Comparison of ENCODE assay signal across 7 cellular contexts in genomic region chr1:90893679-90894078, GRCh38.
A peak's percentile ranks its signal among the peaks of the same experiment; 100 is the strongest.
DNase-seq lines count a peak whose midpoint lies in the region; ATAC-seq, FAIRE-seq and TF ChIP-seq lines count a peak whose summit lies in the region.
"Not testable (repeated sequence)": the region's sequence is repeated elsewhere in the genome, so short reads cannot be mapped to it uniquely, and the experiment has no call there.

No MANE protein-coding gene starts in this region.

- intact Hi-C loops in PC-3 (cut with micrococcal nuclease); K562 (cut with micrococcal nuclease); right cardiac atrium (cut with DNase I); posterior vena cava (cut with DNase I): not testable (repeated sequence)

- H3K9me2 ChIP-seq in PC-3 (replicated peaks; ENCODE audit: low read length) = not testable (repeated sequence)

- H3F3A ChIP-seq in PC-3 (ENCODE audit: low read length, unreplicated experiment) = not testable (repeated sequence)

- CTCF ChIA-PET in A549 (lab: Yijun Ruan, JAX); PC-3 (lab: Charles Lee); K562 (lab: Yijun Ruan, JAX; ENCODE audit: low intra/inter-chr PET ratio): not testable (repeated sequence)

- not testable (repeated sequence) for H3K4me2 ChIP-seq in A549; PC-3 (ENCODE audit: low read length); K562 (ENCODE audit: insufficient read depth, low read length)

- not testable (repeated sequence) for H3K4me1 ChIP-seq in A549; PC-3 (ENCODE audit: insufficient read depth, low read length); K562 (replicated peaks in 1 of 2; ENCODE audit: control insufficient read depth in 2 of 2, insufficient read depth in 2 of 2, low read length in 2 of 2); right cardiac atrium (ENCODE audit: control insufficient read depth, insufficient read depth, low read length)

- H3K4me1 Mint-ChIP-seq in stimulated activated naive CD8-positive, alpha-beta T cell treated with anti-CD3 and anti-CD28 coated beads, Interleukin-15, amount 100 ng/mL, for 72 hours = not testable (repeated sequence)

- not testable (repeated sequence) for H2AFZ ChIP-seq in PC-3 (ENCODE audit: low read length); K562 (ENCODE audit: low read depth, low read length)

- not testable (repeated sequence) for H3K9ac ChIP-seq in PC-3 (ENCODE audit: low read length); K562 (ENCODE audit: insufficient read depth in 1 of 2, low read depth in 2 of 2, low read length in 2 of 2)

- H4K20me1 ChIP-seq in PC-3 (ENCODE audit: low read length); K562 (replicated peaks; ENCODE audit: control insufficient read depth, insufficient read depth, low read length): not testable (repeated sequence)

- peaks cover 0 to 24% of the 10 kb centered on the region in 2 donors for H3K9me3 Mint-ChIP-seq in stimulated activated naive CD8-positive, alpha-beta T cell treated with anti-CD3 and anti-CD28 coated beads, Interleukin-15, amount 100 ng/mL, for 72 hours

- TF ChIP-seq CTCF in A549 (IDR thresholded peaks at IDR 0.05); PC-3 (conservative IDR thresholded peaks at IDR 0.05; ENCODE audit: low read depth, low read length); K562 (IDR thresholded peaks at IDR 0.05 in 2 of 3, conservative IDR thresholded peaks at IDR 0.05 in 1 of 3; ENCODE audit: insufficient read depth in 2 of 3, low read depth in 1 of 3, low read length in 3 of 3): not testable (repeated sequence)

- peak overlapping the region in 1 of 2 donors; percentile 29 for H3K4me3 Mint-ChIP-seq in stimulated activated naive CD8-positive, alpha-beta T cell treated with anti-CD3 and anti-CD28 coated beads, Interleukin-15, amount 100 ng/mL, for 72 hours

- H3K36me3 ChIP-seq in PC-3 (ENCODE audit: low read depth, low read length); K562 (ENCODE audit: control insufficient read depth, insufficient read depth, low read length): not testable (repeated sequence)

- TF ChIP-seq RAD21 in A549 (conservative IDR thresholded peaks at IDR 0.05 in 1 of 2, IDR thresholded peaks at IDR 0.05 in 1 of 2); K562 (CRISPR knock-in tag; conservative IDR thresholded peaks at IDR 0.05 in 1 of 2, IDR thresholded peaks at IDR 0.05 in 1 of 2): not testable (repeated sequence)

- H3K9me3 ChIP-seq in A549; PC-3 (ENCODE audit: low read length); K562 (replicated peaks; ENCODE audit: control insufficient read depth, insufficient read depth, low read depth, low read length); right cardiac atrium (ENCODE audit: control insufficient read depth, low read length): not testable (repeated sequence)

- TF ChIP-seq EP300 in A549 (IDR thresholded peaks at IDR 0.05); K562 (IDR thresholded peaks at IDR 0.05; ENCODE audit: low read length): not testable (repeated sequence)

- in situ Hi-C loops in K562 (cut with MboI) = not testable (repeated sequence)

- H3K27ac ChIP-seq in A549; PC-3 (ENCODE audit: low read length); K562 (ENCODE audit: extremely low read depth, low read depth, low read length); right cardiac atrium (ENCODE audit: low read length): not testable (repeated sequence)

- DNase-seq in A549 (ENCODE audit: low read depth in 1 of 2, low spot score in 1 of 2); PC-3; K562 (ENCODE audit: extremely low read depth in 1 of 4, low spot score in 3 of 4); left lobe of liver (ENCODE audit: low spot score); stimulated activated naive CD8-positive, alpha-beta T cell treated with anti-CD3 and anti-CD28 coated beads, Interleukin-15, amount 100 ng/mL, for 72 hours: not testable (repeated sequence)
- DNase-seq in right cardiac atrium (peak in 1 of 3 donors; percentile 35), posterior vena cava (ENCODE audit: low spot score) (peak; percentile 68)

- H3K27ac Mint-ChIP-seq in stimulated activated naive CD8-positive, alpha-beta T cell treated with anti-CD3 and anti-CD28 coated beads, Interleukin-15, amount 100 ng/mL, for 72 hours = peak overlapping the region in 1 of 2 donors; percentile 24

- TF ChIP-seq POLR2A in A549 (IDR thresholded peaks at IDR 0.05; ENCODE audit: low read length); K562 (conservative IDR thresholded peaks at IDR 0.05): not testable (repeated sequence)

- H3K4me3 ChIP-seq in A549; PC-3 (ENCODE audit: low read length); K562; right cardiac atrium (ENCODE audit: low read length): not testable (repeated sequence)

- H3K79me2 ChIP-seq in PC-3 (ENCODE audit: low read length); K562 (ENCODE audit: control insufficient read depth, insufficient read depth, low read length): not testable (repeated sequence)

- not testable (repeated sequence) for BruUV-seq in PC-3 (replicated peaks; lab: Mats Ljungman, UMichigan); K562 (replicated peaks; lab: Mats Ljungman, UMichigan)

- not testable (repeated sequence) for H3K9me1 ChIP-seq in K562 (ENCODE audit: control insufficient read depth, insufficient read depth, low read length)

- not testable (repeated sequence) for H3K27me3 Mint-ChIP-seq in stimulated activated naive CD8-positive, alpha-beta T cell treated with anti-CD3 and anti-CD28 coated beads, Interleukin-15, amount 100 ng/mL, for 72 hours

- not testable (repeated sequence) for FAIRE-seq in A549 (lab: Jason Lieb, UNC); K562 (lab: Jason Lieb, UNC)

- ATAC-seq in A549 = peak; percentile 49 to 97; a peak in 5 of 6 replicates
- 0 out of 2 replicates have a peak, but pooled peaks have one; percentile 15 for ATAC-seq in PC-3
- not testable (repeated sequence) for ATAC-seq in K562
- ATAC-seq in right cardiac atrium = peak; percentile 33 to 42
- peak; percentile 27 for ATAC-seq in left lobe of liver
- ATAC-seq in stimulated activated naive CD8-positive, alpha-beta T cell treated with anti-CD3 and anti-CD28 coated beads, Interleukin-15, amount 100 ng/mL, for 72 hours = peak; percentile 55

- H3K27me3 ChIP-seq in PC-3 (ENCODE audit: low read length); K562 (ENCODE audit: control insufficient read depth in 2 of 2, insufficient read depth in 2 of 2, low read length in 2 of 2); right cardiac atrium (ENCODE audit: control insufficient read depth, insufficient read depth): not testable (repeated sequence)

- POLR2A ChIA-PET in A549 (lab: Yijun Ruan, JAX); PC-3 (lab: Charles Lee; ENCODE audit: unreplicated experiment): not testable (repeated sequence)
- POLR2A ChIA-PET in K562 (lab: Yijun Ruan, JAX) = interaction anchor here (0.7 kb wide), 1 partner anchor 128 kb away, joined by 3 read pairs; the partner anchor contains the start of gene ZNF644

- WGBS in A549 (ENCODE audit: missing lambda C conversion rate) = 99% methylated on average over 14 of the region's 38 CpGs
- WGBS in K562 (ENCODE audit: insufficient coverage, low coverage, missing lambda C conversion rate) = 94% methylated on average over 7 of the region's 38 CpGs
- 98% methylated on average over 38 of the region's 38 CpGs for WGBS in right cardiac atrium

TF ChIP-seq in K562, 482 proteins besides CTCF, POLR2A, EP300 and RAD21:
- TF ChIP-seq POLR2G (IDR thresholded peaks at IDR 0.05; ENCODE audit: low read depth, low read length) (peak; percentile 57), ZNF121 (CRISPR knock-in tag; conservative IDR thresholded peaks at IDR 0.05) (peak; percentile 32; the same call in 1 of the 2 replicates), ZBTB33 (CRISPR knock-in tag; IDR thresholded peaks at IDR 0.05) (peak; percentile 82), RBM22 (IDR thresholded peaks at IDR 0.05; ENCODE audit: low read depth, low read length, poor library complexity, severe bottlenecking) (peak; percentile 50)
TF ChIP-seq in K562: peak in this region for 4; not testable (repeated sequence) for 478.
